Comparison of ENCODE assay signal across 13 cellular contexts in the genomic region with DNA sequence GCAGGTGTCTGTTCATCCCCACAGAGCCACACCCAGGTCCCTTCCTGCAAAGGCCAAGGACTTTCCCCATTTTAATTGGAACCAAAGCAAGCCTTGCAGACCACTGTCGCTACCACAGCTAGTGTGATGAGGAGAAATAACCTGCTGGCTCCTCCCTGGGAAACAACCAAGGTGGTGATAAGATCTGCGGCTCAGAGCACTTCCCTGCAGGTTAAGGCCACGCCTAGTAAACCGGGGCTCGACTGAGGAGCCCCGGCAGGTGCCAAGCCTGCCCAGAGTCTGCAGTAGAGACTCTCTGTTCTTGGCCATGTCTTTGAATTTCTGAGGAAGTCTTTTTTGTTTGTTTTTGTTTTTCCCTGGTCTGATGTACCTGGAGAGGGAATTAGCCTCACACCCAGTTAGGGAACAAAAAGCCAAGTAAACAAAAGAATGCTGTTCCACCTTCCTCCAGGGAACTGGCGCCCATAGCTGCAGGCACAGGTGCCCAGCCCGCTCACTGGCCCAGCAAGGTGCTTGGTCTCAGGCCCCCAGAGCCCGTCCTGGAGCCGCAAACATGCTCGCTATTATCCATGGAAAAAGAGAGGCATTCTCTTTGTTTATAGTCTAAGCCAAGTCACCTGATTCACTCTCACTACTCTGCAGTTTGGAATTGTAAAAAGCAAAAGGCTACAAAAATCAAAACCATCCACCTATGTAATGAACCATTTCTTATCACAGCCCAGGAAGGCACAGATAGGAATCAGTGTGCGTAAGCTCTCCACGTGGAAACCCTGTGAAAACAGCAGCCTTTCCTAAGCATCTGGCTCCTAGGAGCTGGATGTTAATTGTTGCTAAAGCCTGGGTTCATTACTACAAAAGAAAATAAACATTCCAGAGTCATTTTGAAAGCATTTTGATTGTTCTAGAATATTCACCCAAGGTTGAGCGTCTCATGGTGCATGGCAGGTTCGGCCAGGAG. TPM values are rescaled to one million over a fixed set of nuclear protein-coding genes. Genes with fewer than 3 reads are reported as not detected.
DNase-seq lines count a peak whose midpoint lies in the region; ATAC-seq and TF ChIP-seq lines count a peak whose summit lies in the region.
"Had no signal": no experiment of that assay in that cellular context is flagged by ENCODE, and none has a peak within 500 bp of the region (broad histone marks: within the 10 kb centered on the region; RNA-seq: fewer than 3 reads in every experiment).

No MANE protein-coding gene starts in this region.

- H3K36me3 ChIP-seq in BLaER1 treated with 17β-estradiol and CSF1 and Interleukin-3, amounts not matched to agents 10 nM and 100 nM, result no peaks in the 10 kb centered on the region
- H3K36me3 ChIP-seq: neutrophil had no signal

- no peaks in the 10 kb centered on the region for H3K27me3 Mint-ChIP-seq in H9 (ENCODE audit: low read depth)
- no peaks in the 10 kb centered on the region for H3K27me3 Mint-ChIP-seq in activated CD4-positive, alpha-beta T cell treated with anti-CD3 and anti-CD28 coated beads, Interleukin-2, amount 10 ng/mL, durations not matched to agents 24 days and 14 days
- H3K27me3 Mint-ChIP-seq: stimulated activated naive CD8-positive, alpha-beta T cell treated with anti-CD3 and anti-CD28 coated beads, Interleukin-15, amount 100 ng/mL, for 72 hours had no signal

- no peaks in the 10 kb centered on the region for H3K36me3 Mint-ChIP-seq in H9 (ENCODE audit: insufficient read depth in 1 of 3, low read depth in 3 of 3)
- H3K36me3 Mint-ChIP-seq in activated CD4-positive, alpha-beta T cell treated with anti-CD3 and anti-CD28 coated beads, Interleukin-2, amount 10 ng/mL, durations not matched to agents 24 days and 14 days (ENCODE audit: low read depth), result peaks cover 1% of the 10 kb centered on the region

- no peak overlapping the region; a peak in 2 of 22 replicates for H3K27ac ChIP-seq in BLaER1 treated with 17β-estradiol and CSF1 and Interleukin-3, amounts not matched to agents 10 nM and 100 nM
- no peak overlapping the region for H3K27ac ChIP-seq in H9 (ENCODE audit: insufficient read length, low read depth, low read length)
- H3K27ac ChIP-seq in layer of hippocampus (ENCODE audit: low read depth, low read length), result peak overlapping the region; percentile 20
- H3K27ac ChIP-seq: neutrophil had no signal

- H3K14ac ChIP-seq in H9 (ENCODE audit: insufficient read depth, low read length), result no peak overlapping the region; the same call in 1 of the 2 replicates

- no peak overlapping the region for H3T11ph ChIP-seq in H9 (ENCODE audit: low read length)

- H3K9me3 Mint-ChIP-seq in H9, result no peaks in the 10 kb centered on the region; a peak in 1 of 5 replicates
- H3K9me3 Mint-ChIP-seq in activated CD4-positive, alpha-beta T cell treated with anti-CD3 and anti-CD28 coated beads, Interleukin-2, amount 10 ng/mL, durations not matched to agents 24 days and 14 days, result no peaks in the 10 kb centered on the region
- H3K9me3 Mint-ChIP-seq: activated B cell treated with CpG ODN at 0.5 μM for 24 hours; stimulated activated naive CD8-positive, alpha-beta T cell treated with anti-CD3 and anti-CD28 coated beads, Interleukin-15, amount 100 ng/mL, for 72 hours had no signal

- no peak overlapping the region for H2BK15ac ChIP-seq in H9 (ENCODE audit: low read depth, low read length)

- intact Hi-C loops in activated CD4-positive, alpha-beta T cell treated with anti-CD3 and anti-CD28 coated beads, Interleukin-2, amount 10 ng/mL, durations not matched to agents 24 days and 14 days (cut with micrococcal nuclease), result no loop called here

- H3K4me3 ChIP-seq in BLaER1 treated with 17β-estradiol and CSF1 and Interleukin-3, amounts not matched to agents 10 nM and 100 nM, result no peak overlapping the region

- no peak overlapping the region for H2AFZ ChIP-seq in H9 (ENCODE audit: low read length)

- no peak overlapping the region for H2BK5ac ChIP-seq in H9 (ENCODE audit: insufficient read length, low read length)

- H3K4me1 ChIP-seq in BLaER1 treated with 17β-estradiol and CSF1 and Interleukin-3, amounts not matched to agents 10 nM and 100 nM, result peaks cover 81 to 98% (median 97%) of the 10 kb centered on the region in 10 experiments
- H3K4me1 ChIP-seq in H9 (ENCODE audit: insufficient read depth, low read length), result peaks cover 4% of the 10 kb centered on the region; the same call in 1 of the 2 replicates

- no peak for TF ChIP-seq CTCF in H9 (conservative IDR thresholded peaks at IDR 0.05)

- H4K8ac ChIP-seq in H9 (replicated peaks; ENCODE audit: insufficient read length, low read depth, low read length), result no peak overlapping the region

- H3K27ac Mint-ChIP-seq in H9, result peak overlapping the region in 2 of 3 experiments; percentile 32 to 48; a peak in 1 of 7 replicates
- no peak overlapping the region for H3K27ac Mint-ChIP-seq in activated CD4-positive, alpha-beta T cell treated with anti-CD3 and anti-CD28 coated beads, Interleukin-2, amount 10 ng/mL, durations not matched to agents 24 days and 14 days
- H3K27ac Mint-ChIP-seq: activated B cell treated with CpG ODN at 0.5 μM for 24 hours; stimulated activated naive CD8-positive, alpha-beta T cell treated with anti-CD3 and anti-CD28 coated beads, Interleukin-15, amount 100 ng/mL, for 72 hours had no signal

- no peaks in the 10 kb centered on the region for H3K79me2 ChIP-seq in H9 (ENCODE audit: insufficient read depth, low read length)

- H2BK12ac ChIP-seq in H9 (ENCODE audit: insufficient read length, low read depth, low read length), result no peak overlapping the region

- no peak overlapping the region for H3K23ac ChIP-seq in H9 (ENCODE audit: insufficient read length, low read depth, low read length)

- H3K9ac ChIP-seq in BLaER1 treated with 17β-estradiol and CSF1 and Interleukin-3, amounts not matched to agents 10 nM and 100 nM, result peak overlapping the region in 7 of 11 experiments; percentile 4 to 86 (median 54); a peak in 5 of 22 replicates
- H3K9ac ChIP-seq in H9 (ENCODE audit: extremely low read depth, insufficient read length, low read length), result no peak overlapping the region

- no peaks in the 10 kb centered on the region for H3K9me3 ChIP-seq in BLaER1 treated with 17β-estradiol and CSF1 and Interleukin-3, amounts not matched to agents 10 nM and 100 nM (replicated peaks in 1 of 11)
- H3K9me3 ChIP-seq in H9 (ENCODE audit: control insufficient read depth, low read depth, low read length), result no peaks in the 10 kb centered on the region
- H3K9me3 ChIP-seq: neutrophil had no signal

- H3K79me1 ChIP-seq in H9 (ENCODE audit: insufficient read depth, low read depth, low read length, poor library complexity, severe bottlenecking), result no peaks in the 10 kb centered on the region

- H4K20me1 ChIP-seq in BLaER1 treated with 17β-estradiol and CSF1 and Interleukin-3, amounts not matched to agents 10 nM and 100 nM, result peaks cover 0 to 85% (median 52%) of the 10 kb centered on the region in 11 experiments; a peak in 16 of 22 replicates
- H4K20me1 ChIP-seq in H9 (ENCODE audit: control insufficient read depth, insufficient read depth, insufficient read length), result no peaks in the 10 kb centered on the region

- no peak overlapping the region for H3K56ac ChIP-seq in H9 (ENCODE audit: insufficient read length, low read depth, low read length)

- no peak overlapping the region for H3K4ac ChIP-seq in H9 (ENCODE audit: low read depth, low read length)

- WGBS in H9 (ENCODE audit: extremely low coverage, insufficient read length, low lambda C conversion rate), result no CpG with 5 or more reads among the region's 15 CpGs

- H3K23me2 ChIP-seq in H9 (ENCODE audit: insufficient read length, low read depth, low read length, poor library complexity, severe bottlenecking), result peaks cover 5% of the 10 kb centered on the region

- H4K5ac ChIP-seq in H9 (ENCODE audit: insufficient read length, low read depth, low read length), result no peak overlapping the region

- no peak overlapping the region for H3K4me3 Mint-ChIP-seq in H9
- H3K4me3 Mint-ChIP-seq in activated CD4-positive, alpha-beta T cell treated with anti-CD3 and anti-CD28 coated beads, Interleukin-2, amount 10 ng/mL, durations not matched to agents 24 days and 14 days, result peak overlapping the region; percentile 89
- H3K4me3 Mint-ChIP-seq: activated B cell treated with CpG ODN at 0.5 μM for 24 hours; stimulated activated naive CD8-positive, alpha-beta T cell treated with anti-CD3 and anti-CD28 coated beads, Interleukin-15, amount 100 ng/mL, for 72 hours had no signal

- H3K18ac ChIP-seq in H9 (ENCODE audit: insufficient read length, low read depth, low read length), result no peak overlapping the region

- H2BK20ac ChIP-seq in H9 (ENCODE audit: low read depth, low read length, poor library complexity, severe bottlenecking), result no peak overlapping the region

- H3K4me1 Mint-ChIP-seq in H9, result peaks cover 28 to 53% of the 10 kb centered on the region in 2 experiments
- peaks cover 60% of the 10 kb centered on the region for H3K4me1 Mint-ChIP-seq in activated CD4-positive, alpha-beta T cell treated with anti-CD3 and anti-CD28 coated beads, Interleukin-2, amount 10 ng/mL, durations not matched to agents 24 days and 14 days

- peak overlapping the region; percentile 94 to 100 (median 100) for H3K4me2 ChIP-seq in BLaER1 treated with 17β-estradiol and CSF1 and Interleukin-3, amounts not matched to agents 10 nM and 100 nM
- no peak overlapping the region for H3K4me2 ChIP-seq in H9 (ENCODE audit: insufficient read depth, insufficient read length, low read length)

- no peak overlapping the region for H4K91ac ChIP-seq in H9 (ENCODE audit: insufficient read length, low read depth, low read length)

- no peak for ATAC-seq in HG03378 (IDR thresholded peaks at IDR 0.05; ENCODE audit: unreplicated experiment)
- ATAC-seq: stimulated activated naive CD8-positive, alpha-beta T cell treated with anti-CD3 and anti-CD28 coated beads, Interleukin-15, amount 100 ng/mL, for 72 hours had no signal

- no peak overlapping the region for H2AK5ac ChIP-seq in H9 (ENCODE audit: insufficient read length, low read length)

- no peak overlapping the region for H2BK120ac ChIP-seq in H9 (ENCODE audit: low read depth, low read length, poor library complexity, severe bottlenecking)

- no peaks in the 10 kb centered on the region; a peak in 2 of 22 replicates for H3K27me3 ChIP-seq in BLaER1 treated with 17β-estradiol and CSF1 and Interleukin-3, amounts not matched to agents 10 nM and 100 nM
- H3K27me3 ChIP-seq in H9 (ENCODE audit: insufficient read depth, low read length) (no peaks in the 10 kb centered on the region), layer of hippocampus (ENCODE audit: control insufficient read depth, insufficient read depth, low read length) (no peaks in the 10 kb centered on the region)

- no peak for DNase-seq in H9
- DNase-seq in activated CD4-positive, alpha-beta T cell treated with anti-CD3 and anti-CD28 coated beads, Interleukin-2, amount 10 ng/mL, durations not matched to agents 24 days and 14 days, result peak; percentile 80
- no peak for DNase-seq in foreskin melanocyte
- DNase-seq in GOT3 (lab: John Stamatoyannopoulos, UW), result no peak
- no peak for DNase-seq in NCI-H345 treated with DMSO at 0.1 percent for 48 hours (lab: John Stamatoyannopoulos, UW; ENCODE audit: unreplicated experiment)
- DNase-seq: activated B cell treated with CpG ODN at 0.5 μM for 24 hours; NCI-H146; OCI-M1; stimulated activated naive CD8-positive, alpha-beta T cell treated with anti-CD3 and anti-CD28 coated beads, Interleukin-15, amount 100 ng/mL, for 72 hours had no signal

RNA-seq across cellular contexts. Expression of a gene that starts 2.7 kb away (rescaled TPM):
- total RNA-seq in H9 (2021), result 1.4 and 1.6 TPM in 2 replicates
- total RNA-seq in activated CD4-positive, alpha-beta T cell treated with anti-CD3 and anti-CD28 coated beads, Interleukin-2, amount 10 ng/mL, durations not matched to agents 24 days and 14 days, result 2.5 and 4.1 TPM in 2 replicates

RNA-seq across cellular contexts. Expression of a gene that starts 40.9 kb away (rescaled TPM):
- total RNA-seq in H9 (2021), result 0.22 TPM in 1 of 2 replicates, not detected in the other
- 0.09 TPM in 1 of 2 replicates, not detected in the other for total RNA-seq in activated CD4-positive, alpha-beta T cell treated with anti-CD3 and anti-CD28 coated beads, Interleukin-2, amount 10 ng/mL, durations not matched to agents 24 days and 14 days
